In genomic region chr12:82685721-82686222, GRCh38 we compare ENCODE assay signal across 8 cellular contexts. TPM values are rescaled to one million over a fixed set of nuclear protein-coding genes. Genes with fewer than 3 reads are reported as not detected.
DNase-seq lines count a peak whose midpoint lies in the region; ATAC-seq, FAIRE-seq and TF ChIP-seq lines count a peak whose summit lies in the region.

No MANE protein-coding gene starts in this region.

- no peaks in the 10 kb centered on the region for H3K4me1 ChIP-seq in BE2C

- peak; percentile 97 for DNase-seq in BE2C
- DNase-seq in GM19239 (ENCODE audit: insufficient read length, low spot score): peak; percentile 44
- peak; percentile 94 for DNase-seq in NCI-H460 (ENCODE audit: extremely low read depth, low read depth)
- peak; percentile 86 to 89 for DNase-seq in activated CD4-positive, alpha-beta T cell treated with anti-CD3 and anti-CD28 coated beads for 24 hours (ENCODE audit: low read depth in 2 of 2)
- DNase-seq in chondrocyte (ENCODE audit: low spot score): peak; percentile 97
- DNase-seq in kidney glomerular epithelial cell (lab: John Stamatoyannopoulos, UW): peak; percentile 91
- peak; percentile 82 to 92 for DNase-seq in stimulated activated CD4-positive, alpha-beta T cell treated with anti-CD3 and anti-CD28 coated beads, Interleukin-15, amount 100 ng/mL, for 48 hours (ENCODE audit: low read depth in 2 of 2)

- H3K27me3 Mint-ChIP-seq in chondrocyte (ENCODE audit: low read depth): peaks cover 25% of the 10 kb centered on the region

- TF ChIP-seq CTCF in BE2C (IDR thresholded peaks at IDR 0.05; ENCODE audit: low read depth, low read length) (peak; percentile 91), chondrocyte (IDR thresholded peaks at IDR 0.05) (peak; percentile 96)

- no peaks in the 10 kb centered on the region for H3K9me3 Mint-ChIP-seq in chondrocyte (ENCODE audit: low read depth)

- no peaks in the 10 kb centered on the region for H3K27me3 ChIP-seq in BE2C

- ATAC-seq in HG03439 (IDR thresholded peaks at IDR 0.05; ENCODE audit: unreplicated experiment): peak; percentile 70

- peak; percentile 97 for FAIRE-seq in GM19239 (lab: Jason Lieb, UNC)

- H3K4me1 Mint-ChIP-seq in chondrocyte (ENCODE audit: low read depth): peaks cover 8% of the 10 kb centered on the region

- H3K4me3 ChIP-seq in BE2C (ENCODE audit: low read depth, low read length): peak overlapping the region; percentile 92

- H3K36me3 ChIP-seq in BE2C: no peaks in the 10 kb centered on the region

- H3K9me3 ChIP-seq in BE2C: no peaks in the 10 kb centered on the region

- peak overlapping the region; percentile 100 for H3K4me3 Mint-ChIP-seq in chondrocyte (ENCODE audit: unreplicated experiment)

- H3K36me3 Mint-ChIP-seq in chondrocyte (ENCODE audit: low read depth): no peaks in the 10 kb centered on the region

- peak overlapping the region; percentile 95 for H3K27ac Mint-ChIP-seq in chondrocyte (ENCODE audit: unreplicated experiment)

RNA-seq across cellular contexts. Expression of gene TMTC2, which starts 0.9 kb away (rescaled TPM):
- 5.9 TPM for polyA plus RNA-seq in BE2C (2012; ENCODE audit: insufficient read depth, insufficient read length, low read depth)
- total RNA-seq in NCI-H460 (2014; rRNA removed; shearing (Covaris generic)): 9.0 and 10.8 TPM in 2 replicates
- 3.9 and 6.4 TPM in 2 replicates for polyA plus RNA-seq in NCI-H460 (2014; cell fraction: nucleus; rRNA removed)
- total RNA-seq in chondrocyte: 1.4 to 8.9 TPM (median 1.9 TPM) in 3 replicates

Comparison
In these comparisons a context has a peak if more than half of its experiments do, and no peak if none do; other contexts are left out.
1. Peak in every context shown above with its lines: DNase-seq, ATAC-seq and H3K4me3 ChIP-seq.
2. DNase-seq: peak in every context shown above with its lines; median percentile 97 in BE2C; 97 in chondrocyte; 94 in NCI-H460; 91 in kidney glomerular epithelial cell; 88 in activated CD4-positive, alpha-beta T cell treated with anti-CD3 and anti-CD28 coated beads for 24 hours; 87 in stimulated activated CD4-positive, alpha-beta T cell treated with anti-CD3 and anti-CD28 coated beads, Interleukin-15, amount 100 ng/mL, for 48 hours; 44 in GM19239.